In genomic region chr5:148640471-148640870, GRCh38 we compare ENCODE assay signal across 9 cellular contexts. TPM values are rescaled to one million over a fixed set of nuclear protein-coding genes. Genes with fewer than 3 reads are reported as not detected.
"Had no signal": no experiment of that assay in that cellular context is flagged by ENCODE, and none has a peak within 500 bp of the region (broad histone marks: within the 10 kb centered on the region; RNA-seq: fewer than 3 reads in every experiment).

No MANE protein-coding gene starts in this region.

- H3K4me1 Mint-ChIP-seq: IgD-negative memory B cell had no signal

- H3K4me2 ChIP-seq: KMS-11 had no signal

- DNase-seq: IMR-90, KBM-7, KG1 had no signal

- FAIRE-seq: HepG2, HTR-8/SVneo had no signal

- ATAC-seq: HepG2 had no signal

- H3K27ac Mint-ChIP-seq: IgD-negative memory B cell had no signal

- H3K36me3 Mint-ChIP-seq: IgD-negative memory B cell had no signal

- H3K9ac ChIP-seq: KMS-11 had no signal

- H3K4me3 Mint-ChIP-seq: IgD-negative memory B cell had no signal

- H3K27ac ChIP-seq: HL-60, KMS-11 had no signal

RNA-seq across cellular contexts. Expression of gene HTR4, which starts 13.9 kb away (rescaled TPM):
- total RNA-seq: HepG2, HT1080, IMR-90 had no signal
- polyA plus RNA-seq: HepG2, IgD-negative memory B cell, IMR-90 had no signal
